ENCODE assay signal across 12 cellular contexts in the genomic region with DNA sequence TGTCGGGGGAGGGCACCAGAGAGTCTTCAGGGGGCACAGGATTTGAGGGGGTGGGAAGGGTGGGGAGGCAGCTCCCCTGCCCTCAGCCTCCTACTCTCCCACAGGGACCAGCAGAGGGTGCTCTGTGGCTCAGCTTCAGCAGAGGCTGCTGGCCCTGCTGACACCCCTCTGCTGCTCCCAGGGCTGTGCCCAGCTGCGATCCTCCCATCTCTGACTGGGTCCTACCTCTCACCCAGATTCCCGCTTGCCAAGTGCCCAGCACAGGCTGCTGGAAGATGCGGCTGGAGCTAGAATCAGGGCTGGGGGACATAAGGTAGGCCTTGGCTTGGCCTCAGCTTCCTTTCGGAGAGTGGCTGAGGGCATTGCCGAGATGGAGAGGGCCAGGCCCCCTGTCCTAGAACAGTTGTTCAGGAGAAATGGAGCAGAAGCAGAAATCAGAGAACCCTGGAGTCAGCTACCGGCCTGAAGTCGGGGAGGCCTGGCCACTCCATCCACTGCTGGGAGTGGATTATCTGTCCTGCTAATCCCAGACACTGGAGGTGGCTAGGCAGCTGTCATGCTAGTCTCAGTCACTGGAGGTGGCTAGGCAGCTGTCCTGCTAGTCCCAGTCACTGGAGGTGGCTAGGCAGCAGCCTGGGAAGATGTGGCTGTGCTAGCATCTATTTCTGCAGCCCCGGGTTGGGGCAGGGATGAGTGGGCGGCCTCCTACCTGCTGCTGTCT. TPM values are rescaled to one million over a fixed set of nuclear protein-coding genes. Genes with fewer than 3 reads are reported as not detected.
DNase-seq lines count a peak whose midpoint lies in the region; ATAC-seq, FAIRE-seq and TF ChIP-seq lines count a peak whose summit lies in the region.
"Had no signal": no experiment of that assay in that cellular context is flagged by ENCODE, and none has a peak within 500 bp of the region (broad histone marks: within the 10 kb centered on the region; RNA-seq: fewer than 3 reads in every experiment).

No MANE protein-coding gene starts in this region.

- WGBS in right cardiac atrium: 83% methylated on average over 10 of the region's 10 CpGs
- WGBS in H1 (ENCODE audit: extremely low coverage in 1 of 2, insufficient coverage in 1 of 2, insufficient read length in 1 of 2, insufficient replicate concordance in 2 of 2, low coverage in 1 of 2, low lambda C conversion rate in 2 of 2, missing lambda C conversion rate in 1 of 2), 2 experiments: 85% methylated on average over 10 of the region's 10 CpGs; no CpG with 5 or more reads in 1 of the 2 experiments
- WGBS in transverse colon (ENCODE audit: low coverage in 1 of 2), 2 donors: 80% methylated on average over 7 of the region's 10 CpGs; no CpG with 5 or more reads in 1 of the 2 donors

- H3K36me3 ChIP-seq in PC-9 (ENCODE audit: low read depth) (no peaks in the 10 kb centered on the region), H1 (ENCODE audit: control insufficient read depth in 2 of 4, insufficient read depth in 4 of 4, low read length in 3 of 4) (no peaks in the 10 kb centered on the region), transverse colon (no peaks in the 10 kb centered on the region)
- H3K36me3 ChIP-seq: breast epithelium had no signal

- in situ Hi-C loops in transverse colon (cut with MboI; ENCODE audit: low pct_ligation_motif_present in 1 of 4, low pct_unique_long_range_greater_than_20kb in 1 of 4, low sequenced_read_pairs in 3 of 4): no loop called here

- POLR2A ChIA-PET in PC-9 (lab: Charles Lee; ENCODE audit: unreplicated experiment) (no interaction called here), H1 (lab: Charles Lee; ENCODE audit: partially characterized antibody) (interaction anchor here (0.7 kb wide), 1 partner anchor 86 kb away, joined by 3 read pairs; no protein-coding TSS in a partner anchor)

- H3K27ac ChIP-seq in right cardiac atrium (ENCODE audit: low read length) (no peak overlapping the region), PC-9 (no peak overlapping the region), H1 (ENCODE audit: low read depth, low read length) (no peak overlapping the region), transverse colon (no peak overlapping the region)
- H3K27ac ChIP-seq: breast epithelium, psoas muscle had no signal

- CTCF ChIA-PET in PC-9 (lab: Charles Lee) (interaction anchor here (0.5 kb wide), 1 partner anchor 12 kb away, joined by 4 read pairs; no protein-coding TSS in a partner anchor), H1 (lab: Charles Lee; ENCODE audit: partially characterized antibody) (interaction anchor here (0.8 to 5.1 kb wide), 14 partner anchors 9 to 209 kb away, joined by 3 to 43 read pairs (median 4); no protein-coding TSS in a partner anchor)

- no peak overlapping the region for H3K23ac ChIP-seq in H1 (ENCODE audit: insufficient read length)

- H2AFZ ChIP-seq in PC-9 (no peak overlapping the region), H1 (ENCODE audit: low read length) (no peak overlapping the region)

- no TSS peak for BruUV-seq in PC-9 (replicated peaks; lab: Mats Ljungman, UMichigan)

- H3K4me2 ChIP-seq in PC-9 (no peak overlapping the region), H1 (ENCODE audit: insufficient read depth in 1 of 2, low read depth in 2 of 2, low read length in 2 of 2) (no peak overlapping the region)

- H4K5ac ChIP-seq in H1 (ENCODE audit: insufficient read length, low read depth, low read length): no peak overlapping the region

- H2AK5ac ChIP-seq in H1 (ENCODE audit: low read depth, low read length): no peak overlapping the region

- H2BK12ac ChIP-seq in H1 (ENCODE audit: low read depth, low read length): no peak overlapping the region

- H3K23me2 ChIP-seq in H1 (ENCODE audit: low read depth, low read length): peaks cover 11% of the 10 kb centered on the region; the same call in 1 of the 2 replicates

- H3K56ac ChIP-seq in H1 (replicated peaks; ENCODE audit: insufficient read length, low read depth, low read length): no peak overlapping the region

- no peaks in the 10 kb centered on the region for H3K79me2 ChIP-seq in PC-9 (ENCODE audit: low read depth)
- no peaks in the 10 kb centered on the region for H3K79me2 ChIP-seq in H1 (ENCODE audit: control insufficient read depth in 1 of 2, insufficient read depth in 2 of 2, low read length in 2 of 2)

- TF ChIP-seq POLR2A in H1 (IDR thresholded peaks at IDR 0.05; ENCODE audit: control extremely low read depth in 1 of 2, low read depth in 2 of 2, low read length in 2 of 2) (no peak), transverse colon (IDR thresholded peaks at IDR 0.05) (no peak)

- H3K9me3 ChIP-seq in right cardiac atrium (ENCODE audit: control insufficient read depth, low read length) (no peaks in the 10 kb centered on the region), PC-9 (ENCODE audit: insufficient read depth, low read depth) (no peaks in the 10 kb centered on the region), H1 (ENCODE audit: insufficient read depth in 2 of 2, low read depth in 1 of 2, low read length in 1 of 2) (no peaks in the 10 kb centered on the region), transverse colon (no peaks in the 10 kb centered on the region)
- H3K9me3 ChIP-seq: breast epithelium, psoas muscle had no signal

- no peaks in the 10 kb centered on the region for H3F3A ChIP-seq in PC-9 (ENCODE audit: insufficient read depth, low read depth)

- intact Hi-C loops in Right ventricle myocardium superior (cut with DNase I): no loop called here
- intact Hi-C loops in right cardiac atrium (cut with DNase I): loop anchor here in 1 of 4 donors (10.0 kb wide), 1 partner anchor 94 kb away; no protein-coding TSS in a partner anchor
- intact Hi-C loops in PC-9 (cut with micrococcal nuclease; ENCODE audit: unreplicated experiment): no loop called here
- intact Hi-C loops in transverse colon (cut with DNase I; ENCODE audit: low total_unique reads): no loop called here

- peak; percentile 63 to 70 for TF ChIP-seq RAD21 in H1 (IDR thresholded peaks at IDR 0.05 in 1 of 2, conservative IDR thresholded peaks at IDR 0.05 in 1 of 2; ENCODE audit: low read depth in 2 of 2, low read length in 2 of 2)

- H2BK20ac ChIP-seq in H1 (ENCODE audit: low read length): no peak overlapping the region

- H3K4ac ChIP-seq in H1 (replicated peaks; ENCODE audit: insufficient read length, low read depth, low read length): no peak overlapping the region

- no peak overlapping the region for H2BK5ac ChIP-seq in H1 (ENCODE audit: low read depth, low read length)

- H4K20me1 ChIP-seq in PC-9 (ENCODE audit: insufficient read depth): no peaks in the 10 kb centered on the region
- H4K20me1 ChIP-seq in H1 (replicated peaks in 1 of 2; ENCODE audit: control insufficient read depth in 1 of 2, insufficient read depth in 2 of 2, low read length in 2 of 2): peaks cover 2 to 15% of the 10 kb centered on the region in 2 experiments

- TF ChIP-seq CTCF in PC-9 (conservative IDR thresholded peaks at IDR 0.05) (peak; percentile 31; the same call in 1 of the 2 replicates), H1 (IDR thresholded peaks at IDR 0.05; ENCODE audit: control extremely low read depth in 1 of 3, insufficient read depth in 1 of 3, low read depth in 1 of 3, low read length in 3 of 3) (peak in 2 of 3 experiments; percentile 65 to 69; a peak in 3 of 4 replicates), transverse colon (IDR thresholded peaks at IDR 0.05) (no peak)

- no peak overlapping the region; a peak in 1 of 7 replicates for H3K9ac ChIP-seq in H1 (replicated peaks in 1 of 4; ENCODE audit: extremely low read depth in 1 of 4, low read depth in 3 of 4, low read length in 3 of 4)

- H3K4me1 ChIP-seq in right cardiac atrium (ENCODE audit: control insufficient read depth, insufficient read depth, low read length): peaks cover 3% of the 10 kb centered on the region
- no peaks in the 10 kb centered on the region for H3K4me1 ChIP-seq in PC-9 (replicated peaks; ENCODE audit: insufficient read depth)
- H3K4me1 ChIP-seq in H1 (replicated peaks in 1 of 4; ENCODE audit: control insufficient read depth in 3 of 4, insufficient read depth in 4 of 4, low read length in 3 of 4): peaks cover 0 to 8% (median 3%) of the 10 kb centered on the region in 4 experiments; a peak in 3 of 7 replicates
- peaks cover 0 to 8% (median 5%) of the 10 kb centered on the region in 4 donors for H3K4me1 ChIP-seq in transverse colon
- H3K4me1 ChIP-seq: breast epithelium, psoas muscle had no signal

- no peak for FAIRE-seq in H1 (lab: Jason Lieb, UNC)
- FAIRE-seq: TTC549 had no signal

- H3K79me1 ChIP-seq in H1 (ENCODE audit: low read depth, low read length): no peaks in the 10 kb centered on the region

- no peak overlapping the region for H3K18ac ChIP-seq in H1 (ENCODE audit: extremely low read depth, low read length)

- H2BK15ac ChIP-seq in H1 (ENCODE audit: low read length): no peak overlapping the region

- ATAC-seq in Right ventricle myocardium superior (ENCODE audit: poor library complexity): no peak
- no peak for ATAC-seq in right cardiac atrium
- no peak for ATAC-seq in HG03175 (IDR thresholded peaks at IDR 0.05; ENCODE audit: unreplicated experiment)
- ATAC-seq: psoas muscle had no signal

- H3K9me2 ChIP-seq in PC-9 (ENCODE audit: insufficient read depth): no peaks in the 10 kb centered on the region

- peak overlapping the region; percentile 35; the same call in 1 of the 2 replicates for H4K8ac ChIP-seq in H1 (ENCODE audit: extremely low read depth, insufficient read depth, low read length)

- TF ChIP-seq EP300 in H1 (IDR thresholded peaks at IDR 0.05; ENCODE audit: borderline replicate concordance in 1 of 2, low read depth in 2 of 2, low read length in 2 of 2) (no peak), transverse colon (IDR thresholded peaks at IDR 0.05; ENCODE audit: low read depth) (no peak)

- no peaks in the 10 kb centered on the region for H3K27me3 ChIP-seq in right cardiac atrium (ENCODE audit: control insufficient read depth, insufficient read depth)
- H3K27me3 ChIP-seq in PC-9 (ENCODE audit: insufficient read depth, low read depth): no peaks in the 10 kb centered on the region
- peaks cover 13 to 24% (median 23%) of the 10 kb centered on the region in 4 experiments; a peak in 6 of 7 replicates for H3K27me3 ChIP-seq in H1 (replicated peaks in 1 of 4; ENCODE audit: control insufficient read depth in 3 of 4, extremely low read depth in 1 of 4, insufficient read depth in 3 of 4, low read length in 3 of 4)
- H3K27me3 ChIP-seq in transverse colon: peaks cover 6% of the 10 kb centered on the region
- H3K27me3 ChIP-seq: breast epithelium had no signal

- no peak overlapping the region for H4K91ac ChIP-seq in H1 (replicated peaks; ENCODE audit: insufficient read length, low read length)

- H3K4me3 ChIP-seq in right cardiac atrium (ENCODE audit: low read length) (no peak overlapping the region), PC-9 (no peak overlapping the region), H1 (ENCODE audit: extremely low read depth in 1 of 4, insufficient read depth in 2 of 4, low read depth in 3 of 4, low read length in 4 of 4) (no peak overlapping the region), transverse colon (no peak overlapping the region)
- H3K4me3 ChIP-seq: breast epithelium, psoas muscle had no signal

- DNase-seq in Right ventricle myocardium superior: peak; percentile 17
- DNase-seq in right cardiac atrium: no peak
- peak in 1 of 2 experiments; percentile 20 for DNase-seq in PC-9
- no peak for DNase-seq in H1 (ENCODE audit: low read depth in 1 of 2, low spot score in 2 of 2)
- peak; percentile 3 for DNase-seq in transverse colon
- DNase-seq in SIG-M5 (lab: John Stamatoyannopoulos, UW): no peak
- no peak for DNase-seq in NCI-H446 treated with DMSO at 0.1 percent for 48 hours (lab: John Stamatoyannopoulos, UW)
- DNase-seq: NCI-H2029 treated with DMSO at 0.1 percent for 48 hours had no signal

- H3K14ac ChIP-seq in H1 (ENCODE audit: insufficient read length): no peak overlapping the region

- no peak overlapping the region for H2BK120ac ChIP-seq in H1 (replicated peaks; ENCODE audit: low read depth, low read length)

RNA-seq across cellular contexts. Expression of a gene that starts 3.9 kb away (rescaled TPM):
- 0.08 TPM for total RNA-seq in Right ventricle myocardium superior
- total RNA-seq in right cardiac atrium: under 1 TPM; 0.06 to 0.40 (median 0.20) TPM
- polyA plus RNA-seq in right cardiac atrium: 0.09 TPM
- total RNA-seq in PC-9 (2021): 0.13 and 0.25 TPM in 2 replicates
- 3.9 and 4.3 TPM in 2 replicates for total RNA-seq in H1 (2021; fragmentation: NEBNext Ultra II Directional; extraction: Animal tissue kit (Norgen Biotek cat#: 25700))
- 10.5 and 11.7 TPM in 2 replicates for polyA plus RNA-seq in H1 (2011; rRNA removed)
- 7.6 TPM for polyA plus RNA-seq in H1 (2011; cell fraction: cytosol; rRNA removed)
- 9.2 TPM for polyA plus RNA-seq in H1 (2011; cell fraction: nucleus; rRNA removed)
- polyA plus RNA-seq in H1 (2012, experiment 1 of 2): 2.9 to 4.9 TPM (median 4.2 TPM) in 4 replicates
- 4.5 TPM for polyA plus RNA-seq in H1 (2012, experiment 2 of 2)
- 3.9 TPM for polyA plus RNA-seq in H1 (2013, experiment 1 of 2)
- 3.6 TPM for polyA plus RNA-seq in H1 (2013, experiment 2 of 2)
- 4.1 and 4.6 TPM in 2 replicates for polyA minus RNA-seq in H1 (2011; rRNA and poly(A)+ RNA removed)
- polyA minus RNA-seq in H1 (2011; cell fraction: cytosol; rRNA and poly(A)+ RNA removed): 2.7 TPM
- polyA minus RNA-seq in H1 (2011; cell fraction: nucleus; rRNA and poly(A)+ RNA removed): 2.4 TPM
- under 1 TPM in 2 of 4 donors, not detected in 2; 0.16 to 0.27 TPM for total RNA-seq in transverse colon

RNA-seq across cellular contexts. Expression of a gene that starts 39.7 kb away (rescaled TPM):
- 34.7 TPM for total RNA-seq in Right ventricle myocardium superior
- total RNA-seq in right cardiac atrium: 10 to 100 TPM; 37.6 to 40.2 (median 38.3) TPM
- 67.8 TPM for polyA plus RNA-seq in right cardiac atrium
- total RNA-seq in PC-9 (2021): 44.3 and 53.0 TPM in 2 replicates
- 11.2 and 11.9 TPM in 2 replicates for total RNA-seq in H1 (2021; fragmentation: NEBNext Ultra II Directional; extraction: Animal tissue kit (Norgen Biotek cat#: 25700))
- polyA plus RNA-seq in H1 (2011; rRNA removed): 35.6 and 42.0 TPM in 2 replicates
- polyA plus RNA-seq in H1 (2011; cell fraction: cytosol; rRNA removed): 22.6 TPM
- polyA plus RNA-seq in H1 (2011; cell fraction: nucleus; rRNA removed): 25.0 TPM
- 9.7 to 13.9 TPM (median 12.3 TPM) in 4 replicates for polyA plus RNA-seq in H1 (2012, experiment 1 of 2)
- 13.6 TPM for polyA plus RNA-seq in H1 (2012, experiment 2 of 2)
- 12.9 TPM for polyA plus RNA-seq in H1 (2013, experiment 1 of 2)
- 15.5 TPM for polyA plus RNA-seq in H1 (2013, experiment 2 of 2)
- 12.1 and 25.5 TPM in 2 replicates for polyA minus RNA-seq in H1 (2011; rRNA and poly(A)+ RNA removed)
- polyA minus RNA-seq in H1 (2011; cell fraction: cytosol; rRNA and poly(A)+ RNA removed): 6.2 TPM
- 4.4 TPM for polyA minus RNA-seq in H1 (2011; cell fraction: nucleus; rRNA and poly(A)+ RNA removed)
- total RNA-seq in transverse colon: 100 to 1,000 TPM in 1 of 4 donors, 10 to 100 TPM in 3; 60.9 to 116 (median 88.2) TPM

Comparison
In these comparisons a context has a peak if more than half of its experiments do, and no peak if none do; other contexts are left out.
1. DNase-seq: peak in Right ventricle myocardium superior (single experiment) and transverse colon (single experiment); none in right cardiac atrium (0 of 3), H1 (0 of 2), SIG-M5 (single experiment) and NCI-H446 treated with DMSO at 0.1 percent for 48 hours (single experiment).
2. CTCF ChIP-seq: peak in PC-9 (single experiment) and H1 (2 of 3); none in transverse colon (0 of 5).